Comparison of ENCODE assay signal across 8 cellular contexts in the genomic region with DNA sequence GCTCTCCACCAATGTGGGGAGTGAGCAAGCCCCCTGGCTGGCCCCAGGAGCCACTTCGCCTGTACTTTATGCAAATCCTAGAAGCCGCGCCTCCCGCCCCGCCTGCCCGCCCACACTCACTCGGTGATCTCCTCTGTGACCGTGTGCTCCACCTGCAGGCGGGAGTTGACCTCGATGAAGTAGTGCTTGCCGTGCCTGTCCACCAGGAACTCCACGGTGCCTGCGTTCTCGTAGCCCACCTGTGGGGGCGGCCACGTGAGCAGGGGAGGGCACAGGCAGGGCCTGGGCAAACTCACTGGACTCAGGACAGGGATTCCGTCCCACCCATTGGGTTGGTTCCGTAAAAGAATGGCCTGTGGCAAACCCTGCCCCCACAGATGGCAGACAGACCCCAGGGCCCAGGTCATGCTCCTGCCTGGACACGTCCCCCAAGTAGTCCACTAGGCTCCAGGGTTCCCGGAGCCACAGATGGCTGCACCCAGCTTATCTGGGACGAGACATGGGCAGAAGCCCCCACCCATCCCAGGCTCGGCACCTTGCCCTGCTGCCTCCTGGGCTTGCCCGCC. TPM values are rescaled to one million over a fixed set of nuclear protein-coding genes. Genes with fewer than 3 reads are reported as not detected.
DNase-seq lines count a peak whose midpoint lies in the region.

No MANE protein-coding gene starts in this region.

- DNase-seq in ELR (ENCODE audit: low read depth) (peak; percentile 37), H4 (ENCODE audit: low spot score) (peak; percentile 50), NCI-H748 (lab: John Stamatoyannopoulos, UW; ENCODE audit: unreplicated experiment) (peak; percentile 64), iPS DF 19.7 (ENCODE audit: low read depth, low spot score) (peak; percentile 68), NCI-H1092 (lab: John Stamatoyannopoulos, UW) (no peak), substantia nigra (lab: John Stamatoyannopoulos, UW) (no peak)
- DNase-seq in activated CD8-positive, alpha-beta memory T cell treated with anti-CD3 and anti-CD28 coated beads, Interleukin-2, amount 50 U/mL, for 48 hours: peak; percentile 87
- peak; percentile 64 for DNase-seq in stimulated activated CD8-positive, alpha-beta memory T cell treated with anti-CD3 and anti-CD28 coated beads, Interleukin-15, amount 100 ng/mL, for 1 hour (ENCODE audit: low read depth)

- H3K27ac ChIP-seq in substantia nigra (ENCODE audit: low read depth, low read length, poor library complexity, severe bottlenecking): no peak overlapping the region

RNA-seq across cellular contexts. Expression of a gene that starts 11.9 kb away (rescaled TPM):
- 4.7 and 12.4 TPM in 2 replicates for total RNA-seq in H4 (2014; rRNA removed; shearing (Covaris generic))

RNA-seq across cellular contexts. Expression of a gene that starts 25.6 kb away (rescaled TPM):
- 23.5 and 27.5 TPM in 2 replicates for total RNA-seq in H4 (2014; rRNA removed; shearing (Covaris generic))

Comparison
In these comparisons a context has a peak if more than half of its experiments do, and no peak if none do; other contexts are left out.
1. DNase-seq: peak in ELR (single experiment), H4 (single experiment), NCI-H748 (single experiment), activated CD8-positive, alpha-beta memory T cell treated with anti-CD3 and anti-CD28 coated beads, Interleukin-2, amount 50 U/mL, for 48 hours (single experiment), iPS DF 19.7 (single experiment) and stimulated activated CD8-positive, alpha-beta memory T cell treated with anti-CD3 and anti-CD28 coated beads, Interleukin-15, amount 100 ng/mL, for 1 hour (single experiment); none in NCI-H1092 (single experiment) and substantia nigra (0 of 49).